Comparison of ENCODE assay signal across 21 cellular contexts in genomic region chr2:17661460-17661859, GRCh38.
"Had no signal": no experiment of that assay in that cellular context is flagged by ENCODE, and none has a peak within 500 bp of the region (broad histone marks: within the 10 kb centered on the region; RNA-seq: fewer than 3 reads in every experiment).

No MANE protein-coding gene starts in this region.

- DNase-seq: colonic mucosa; dermis blood vessel endothelial cell; erythroblast; gastrocnemius medialis; glutamatergic neuron; islet precursor cell; mucosa of descending colon; naive thymus-derived CD8-positive, alpha-beta T cell; nucleus accumbens; retina; right lobe of liver; stimulated activated CD4-positive, alpha-beta T cell treated with anti-CD3 and anti-CD28 coated beads, Interleukin-4, amount 100 ng/mL, for 24 hours; tibial artery; upper lobe of left lung had no signal

- H3K9me3 ChIP-seq: colonic mucosa, gastrocnemius medialis, mucosa of descending colon, prostate gland, right lobe of liver, tibial artery, upper lobe of left lung, vagina had no signal

- H3K36me3 ChIP-seq: prostate gland had no signal

- H3K27me3 ChIP-seq: colonic mucosa, gastrocnemius medialis, neural progenitor cell, right lobe of liver, tibial artery, upper lobe of left lung, vagina had no signal

- H3K9me3 Mint-ChIP-seq: naive thymus-derived CD8-positive, alpha-beta T cell; neural progenitor cell; stimulated activated memory B cell treated with anti-CD40 and anti-IgM and Interleukin-4, amounts not matched to agents 10 μg/mL and 1 μg/mL and 100 μg/mL, for 72 hours; stimulated activated naive CD8-positive, alpha-beta T cell treated with anti-CD3 and anti-CD28 coated beads, Interleukin-15, Interleukin-2, amounts not matched to agents 100 ng/mL and 50 ng/mL, for 24 hours had no signal

- H3K27me3 Mint-ChIP-seq: naive thymus-derived CD8-positive, alpha-beta T cell; stimulated activated memory B cell treated with anti-CD40 and anti-IgM and Interleukin-4, amounts not matched to agents 10 μg/mL and 1 μg/mL and 100 μg/mL, for 72 hours; stimulated activated naive CD8-positive, alpha-beta T cell treated with anti-CD3 and anti-CD28 coated beads, Interleukin-15, Interleukin-2, amounts not matched to agents 100 ng/mL and 50 ng/mL, for 24 hours had no signal

- H3K4me3 Mint-ChIP-seq: naive thymus-derived CD8-positive, alpha-beta T cell; neural progenitor cell; stimulated activated memory B cell treated with anti-CD40 and anti-IgM and Interleukin-4, amounts not matched to agents 10 μg/mL and 1 μg/mL and 100 μg/mL, for 72 hours; stimulated activated naive CD8-positive, alpha-beta T cell treated with anti-CD3 and anti-CD28 coated beads, Interleukin-15, Interleukin-2, amounts not matched to agents 100 ng/mL and 50 ng/mL, for 24 hours had no signal

- H3K9ac ChIP-seq: neural progenitor cell, parathyroid adenoma had no signal

- H3K4me1 ChIP-seq: colonic mucosa, neural progenitor cell, parathyroid adenoma, prostate gland, right lobe of liver, tibial artery, upper lobe of left lung, vagina had no signal

- H3K27ac Mint-ChIP-seq: neural progenitor cell; stimulated activated memory B cell treated with anti-CD40 and anti-IgM and Interleukin-4, amounts not matched to agents 10 μg/mL and 1 μg/mL and 100 μg/mL, for 72 hours; stimulated activated naive CD8-positive, alpha-beta T cell treated with anti-CD3 and anti-CD28 coated beads, Interleukin-15, Interleukin-2, amounts not matched to agents 100 ng/mL and 50 ng/mL, for 24 hours had no signal

- H3K4me1 Mint-ChIP-seq: naive thymus-derived CD8-positive, alpha-beta T cell; neural progenitor cell; stimulated activated memory B cell treated with anti-CD40 and anti-IgM and Interleukin-4, amounts not matched to agents 10 μg/mL and 1 μg/mL and 100 μg/mL, for 72 hours had no signal

- ATAC-seq: gastrocnemius medialis; left lobe of liver; mucosa of descending colon; naive thymus-derived CD8-positive, alpha-beta T cell; right lobe of liver; stimulated activated memory B cell treated with anti-CD40 and anti-IgM and Interleukin-4, amounts not matched to agents 10 μg/mL and 1 μg/mL and 100 μg/mL, for 72 hours had no signal

- H3K4me3 ChIP-seq: colonic mucosa, gastrocnemius medialis, mucosa of descending colon, neural progenitor cell, prostate gland, right lobe of liver, tibial artery, upper lobe of left lung, vagina had no signal
